ENCODE assay signal across 30 cellular contexts in genomic region chr9:3361115-3361514, GRCh38.
DNase-seq lines count a peak whose midpoint lies in the region; ATAC-seq and TF ChIP-seq lines count a peak whose summit lies in the region.
"Had no signal": no experiment of that assay in that cellular context is flagged by ENCODE, and none has a peak within 500 bp of the region (broad histone marks: within the 10 kb centered on the region; RNA-seq: fewer than 3 reads in every experiment).

No MANE protein-coding gene starts in this region.

- no peak overlapping the region for H3K4me3 ChIP-seq in GM23248
- H3K4me3 ChIP-seq: ascending aorta, mucosa of descending colon, stomach, tibial nerve had no signal

- 95 to 98% methylated on average over 4 of the region's 4 CpGs for WGBS in GM23248 (ENCODE audit: low coverage in 1 of 2, low lambda C conversion rate in 2 of 2, missing lambda C conversion rate in 2 of 2), 2 experiments

- no peak overlapping the region for H3K27ac ChIP-seq in GM23248
- H3K27ac ChIP-seq: ascending aorta, parathyroid adenoma, stomach, tibial nerve, VCaP had no signal

- no peaks in the 10 kb centered on the region for H3K9me2 ChIP-seq in GM23248 (ENCODE audit: insufficient read depth)

- no peaks in the 10 kb centered on the region for H3K27me3 ChIP-seq in GM23248 (replicated peaks; ENCODE audit: insufficient read depth)
- H3K27me3 ChIP-seq: ascending aorta, stomach, tibial nerve had no signal

- no peak overlapping the region for H2AFZ ChIP-seq in GM23248
- H2AFZ ChIP-seq: parathyroid adenoma had no signal

- peaks cover 3% of the 10 kb centered on the region for H3K36me3 Mint-ChIP-seq in mesothelial cell of epicardium

- peaks cover 22% of the 10 kb centered on the region for H3K4me1 Mint-ChIP-seq in mesothelial cell of epicardium
- H3K4me1 Mint-ChIP-seq: activated CD8-positive, alpha-beta memory T cell treated with anti-CD3 and anti-CD28 coated beads, Interleukin-2, amount 10 ng/mL, durations not matched to agents 7 days and 5 days had no signal

- no peaks in the 10 kb centered on the region for H3K27me3 Mint-ChIP-seq in mesothelial cell of epicardium (ENCODE audit: low read depth)
- H3K27me3 Mint-ChIP-seq: activated CD8-positive, alpha-beta memory T cell treated with anti-CD3 and anti-CD28 coated beads, Interleukin-2, amount 10 ng/mL, durations not matched to agents 7 days and 5 days; activated naive CD4-positive, alpha-beta T cell treated with anti-CD3 and anti-CD28 coated beads, Interleukin-2, amount 10 ng/mL, durations not matched to agents 7 days and 5 days; dendritic cell treated with granulocyte-macrophage colony-stimulating factor and Interleukin-4, amounts not matched to agents 40 ng/mL and 50 ng/mL, for 4 days had no signal

- peak overlapping the region; percentile 9 for H3K27ac Mint-ChIP-seq in mesothelial cell of epicardium
- H3K27ac Mint-ChIP-seq: activated CD8-positive, alpha-beta memory T cell treated with anti-CD3 and anti-CD28 coated beads, Interleukin-2, amount 10 ng/mL, durations not matched to agents 7 days and 5 days; activated naive CD4-positive, alpha-beta T cell treated with anti-CD3 and anti-CD28 coated beads, Interleukin-2, amount 10 ng/mL, durations not matched to agents 7 days and 5 days; activated T-helper 1 cell treated with anti-CD3 and anti-CD28 coated beads, Interleukin-12 subunit alpha, Interleukin-12 subunit beta, Interleukin-2, Interleukin-4 antibody, amounts not matched to agents 30 ng/mL and 10 ng/mL and 1 ng/mL, durations not matched to agents 14 hours and 24 hours and 36 hours; CD8-positive, alpha-beta T cell; dendritic cell treated with granulocyte-macrophage colony-stimulating factor and Interleukin-4, amounts not matched to agents 40 ng/mL and 50 ng/mL, for 4 days had no signal

- no peaks in the 10 kb centered on the region for H3K9me3 ChIP-seq in GM23248 (ENCODE audit: low read depth)
- H3K9me3 ChIP-seq: ascending aorta, mucosa of descending colon, stomach, tibial nerve had no signal

- TF ChIP-seq CTCF in mesothelial cell of epicardium (IDR thresholded peaks at IDR 0.05; ENCODE audit: unreplicated experiment) = no peak

- H3K36me3 ChIP-seq in GM23248 (ENCODE audit: low read depth) = no peaks in the 10 kb centered on the region
- H3K36me3 ChIP-seq: ascending aorta, stomach, tibial nerve had no signal

- no peak overlapping the region for H3K4me3 Mint-ChIP-seq in mesothelial cell of epicardium
- H3K4me3 Mint-ChIP-seq: activated CD8-positive, alpha-beta memory T cell treated with anti-CD3 and anti-CD28 coated beads, Interleukin-2, amount 10 ng/mL, durations not matched to agents 7 days and 5 days; activated naive CD4-positive, alpha-beta T cell treated with anti-CD3 and anti-CD28 coated beads, Interleukin-2, amount 10 ng/mL, durations not matched to agents 7 days and 5 days; activated T-helper 1 cell treated with anti-CD3 and anti-CD28 coated beads, Interleukin-12 subunit alpha, Interleukin-12 subunit beta, Interleukin-2, Interleukin-4 antibody, amounts not matched to agents 30 ng/mL and 10 ng/mL and 1 ng/mL, durations not matched to agents 14 hours and 24 hours and 36 hours; CD8-positive, alpha-beta T cell; dendritic cell treated with granulocyte-macrophage colony-stimulating factor and Interleukin-4, amounts not matched to agents 40 ng/mL and 50 ng/mL, for 4 days had no signal

- DNase-seq in G401 (ENCODE audit: low spot score) = peak; percentile 19
- DNase-seq in KBM-7 = peak; percentile 38
- DNase-seq in SKM-1 treated with dmso at 0.1 percent for 144 hours (lab: John Stamatoyannopoulos, UW; ENCODE audit: unreplicated experiment) = peak; percentile 81
- DNase-seq in mesothelial cell of epicardium (ENCODE audit: low spot score in 2 of 2, unreplicated experiment in 2 of 2) = no peak
- no peak for DNase-seq in GM23248
- DNase-seq: activated CD4-positive, alpha-beta T cell treated with anti-CD3 and anti-CD28 coated beads, Interleukin-2, amount 50 U/mL, for 1 hour; activated CD8-positive, alpha-beta memory T cell treated with anti-CD3 and anti-CD28 coated beads, Interleukin-2, amount 10 ng/mL, durations not matched to agents 7 days and 5 days; activated naive CD4-positive, alpha-beta T cell treated with anti-CD3 and anti-CD28 coated beads, Interleukin-2, amount 10 ng/mL, durations not matched to agents 7 days and 5 days; CD8-positive, alpha-beta T cell; DMS79 treated with DMSO at 0.1 percent for 48 hours; IMR-90; islet precursor cell; left ventricle myocardium superior; mucosa of descending colon; NCI-H146; NCI-H2171 treated with DMSO at 0.1 percent for 48 hours; NCI-H524; right cardiac atrium; stimulated activated CD4-positive, alpha-beta T cell treated with anti-CD3 and anti-CD28 coated beads, Interleukin-12 subunit alpha, Interleukin-12 subunit beta, amount 100 ng/mL, for 4 hours; stimulated activated CD4-positive, alpha-beta T cell treated with anti-CD3 and anti-CD28 coated beads, Interleukin-4, amount 100 ng/mL, for 4 hours; stomach; T-helper 2 cell had no signal

- no peak overlapping the region for H3K9ac ChIP-seq in GM23248
- H3K9ac ChIP-seq: parathyroid adenoma had no signal

- no peak overlapping the region for H3K4me2 ChIP-seq in GM23248 (ENCODE audit: unreplicated experiment)

- in situ Hi-C loops in G401 (cut with HindIII; ENCODE audit: low sequenced_read_pairs) = no loop called here
- in situ Hi-C loops in KBM-7 (cut with MboI; ENCODE audit: low pct_unique_long_range_greater_than_20kb, low sequenced_read_pairs) = no loop called here
- in situ Hi-C loops in GM23248 (cut with MboI) = no loop called here

- no peaks in the 10 kb centered on the region for H3K4me1 ChIP-seq in GM23248 (ENCODE audit: insufficient read depth)
- H3K4me1 ChIP-seq: ascending aorta, parathyroid adenoma had no signal

- H3K9me3 Mint-ChIP-seq in mesothelial cell of epicardium = peaks cover 4% of the 10 kb centered on the region
- H3K9me3 Mint-ChIP-seq: activated T-helper 1 cell treated with anti-CD3 and anti-CD28 coated beads, Interleukin-12 subunit alpha, Interleukin-12 subunit beta, Interleukin-2, Interleukin-4 antibody, amounts not matched to agents 30 ng/mL and 10 ng/mL and 1 ng/mL, durations not matched to agents 14 hours and 24 hours and 36 hours; dendritic cell treated with granulocyte-macrophage colony-stimulating factor and Interleukin-4, amounts not matched to agents 40 ng/mL and 50 ng/mL, for 4 days had no signal

- no peaks in the 10 kb centered on the region for H3F3A ChIP-seq in GM23248 (ENCODE audit: insufficient read depth)

- ATAC-seq in HG03520 (IDR thresholded peaks at IDR 0.05; ENCODE audit: unreplicated experiment) (no peak), HG02588 (IDR thresholded peaks at IDR 0.05; ENCODE audit: unreplicated experiment) (no peak)
- ATAC-seq: activated CD8-positive, alpha-beta memory T cell treated with anti-CD3 and anti-CD28 coated beads, Interleukin-2, amount 10 ng/mL, durations not matched to agents 7 days and 5 days; CD8-positive, alpha-beta T cell; left ventricle myocardium superior; mucosa of descending colon; right cardiac atrium had no signal

- H4K20me1 ChIP-seq in GM23248 (ENCODE audit: insufficient read depth) = no peaks in the 10 kb centered on the region

- H3K79me2 ChIP-seq in GM23248 (ENCODE audit: insufficient read depth) = no peaks in the 10 kb centered on the region
- H3K79me2 ChIP-seq: parathyroid adenoma had no signal

Comparison
In these comparisons a context has a peak if more than half of its experiments do, and no peak if none do; other contexts are left out.
1. DNase-seq: peak in G401 (single experiment), KBM-7 (single experiment) and SKM-1 treated with dmso at 0.1 percent for 144 hours (single experiment); none in mesothelial cell of epicardium (0 of 2) and GM23248 (single experiment).